ENCODE assay signal across 22 cellular contexts in genomic region chr5:40995816-40996586, GRCh38.
"Had no signal": no experiment of that assay in that cellular context is flagged by ENCODE, and none has a peak within 500 bp of the region (broad histone marks: within the 10 kb centered on the region; RNA-seq: fewer than 3 reads in every experiment).

No MANE protein-coding gene starts in this region.

- DNase-seq: activated CD4-positive, alpha-beta memory T cell treated with anti-CD3 and anti-CD28 coated beads for 36 hours; activated CD4-positive, alpha-beta T cell treated with anti-CD3 and anti-CD28 coated beads, Interleukin-2, amount 10 ng/mL, durations not matched to agents 7 days and 5 days; activated CD4-positive, CD25-positive, alpha-beta regulatory T cell; activated CD8-positive, alpha-beta memory T cell treated with anti-CD3 and anti-CD28 coated beads for 24 hours; activated gamma-delta T cell; activated naive CD4-positive, alpha-beta T cell treated with anti-CD3 and anti-CD28 coated beads for 36 hours; activated T-cell treated with anti-CD3 and anti-CD28 coated beads, Interleukin-2, amount 50 U/mL, for 48 hours; anterior cingulate cortex; central memory CD4-positive, alpha-beta T cell; MM.1S; NCI-H1105 treated with DMSO at 0.1 percent for 48 hours; NCI-H1436 treated with DMSO at 0.1 percent for 48 hours; NCI-H187; NCI-H2081; NCI-H510A treated with DMSO at 0.1 percent for 48 hours; NCI-H69; NK-92 treated with Interleukin-12 subunit alpha and Interleukin-12 subunit beta, amount 100 ng/mL, for 24 hours; SJCRH30; SK-N-SH; T-helper 1 cell had no signal

- H3K9me2 ChIP-seq: SK-N-SH had no signal

- H3K4me1 ChIP-seq: SJCRH30 had no signal

- H3K4me2 ChIP-seq: KMS-11, SK-N-SH had no signal

- H3K36me3 ChIP-seq: SJCRH30 had no signal

- H3K27ac ChIP-seq: KMS-11, SJCRH30, VCaP had no signal

- H3K9me3 ChIP-seq: SJCRH30, SK-N-SH had no signal

- H3K4me3 ChIP-seq: SJCRH30 had no signal

- H3K9ac ChIP-seq: KMS-11, SK-N-SH had no signal
